ENCODE assay signal across 11 cellular contexts in genomic region chr22:31173386-31174145, GRCh38. TPM values are rescaled to one million over a fixed set of nuclear protein-coding genes. Genes with fewer than 3 reads are reported as not detected.
DNase-seq lines count a peak whose midpoint lies in the region; ATAC-seq and TF ChIP-seq lines count a peak whose summit lies in the region.
"Had no signal": no experiment of that assay in that cellular context is flagged by ENCODE, and none has a peak within 500 bp of the region (broad histone marks: within the 10 kb centered on the region; RNA-seq: fewer than 3 reads in every experiment).

No MANE protein-coding gene starts in this region.

- WGBS in thyroid gland, 2 donors = 76 to 77% methylated on average over 5 of the region's 5 CpGs

- H3K36me3 Mint-ChIP-seq in activated naive CD4-positive, alpha-beta T cell treated with anti-CD3 and anti-CD28 coated beads, Interleukin-2, amount 50 U/mL, for 24 hours = peaks cover 4% of the 10 kb centered on the region
- peaks cover 0 to 5% of the 10 kb centered on the region in 2 donors for H3K36me3 Mint-ChIP-seq in activated T-cell treated with anti-CD3 and anti-CD28 coated beads, Interleukin-2, amount 50 U/mL, for 72 hours (ENCODE audit: insufficient read depth in 2 of 2)

- H3K4me1 ChIP-seq in thyroid gland = peaks cover 28 to 43% of the 10 kb centered on the region in 2 donors

- H3K36me3 ChIP-seq in thyroid gland = no peaks in the 10 kb centered on the region

- H3K9me3 Mint-ChIP-seq in activated naive CD4-positive, alpha-beta T cell treated with anti-CD3 and anti-CD28 coated beads, Interleukin-2, amount 50 U/mL, for 24 hours = no peaks in the 10 kb centered on the region
- no peaks in the 10 kb centered on the region for H3K9me3 Mint-ChIP-seq in activated T-cell treated with anti-CD3 and anti-CD28 coated beads, Interleukin-2, amount 50 U/mL, for 72 hours

- H3K4me3 ChIP-seq in thyroid gland (replicated peaks in 1 of 3) = no peak overlapping the region

- no peak for TF ChIP-seq CTCF in thyroid gland (IDR thresholded peaks at IDR 0.05)

- H3K4me1 Mint-ChIP-seq in activated naive CD4-positive, alpha-beta T cell treated with anti-CD3 and anti-CD28 coated beads, Interleukin-2, amount 50 U/mL, for 24 hours = peaks cover 33% of the 10 kb centered on the region
- H3K4me1 Mint-ChIP-seq in activated T-cell treated with anti-CD3 and anti-CD28 coated beads, Interleukin-2, amount 50 U/mL, for 72 hours (ENCODE audit: low read depth) = peaks cover 41% of the 10 kb centered on the region

- peak overlapping the region in 2 of 3 donors; percentile 25 to 39 for H3K27ac ChIP-seq in thyroid gland
- H3K27ac ChIP-seq: C4-2B, HL-60 had no signal

- no peak for TF ChIP-seq POLR2A in thyroid gland (IDR thresholded peaks at IDR 0.05)

- H3K9me3 ChIP-seq in thyroid gland = no peaks in the 10 kb centered on the region

- intact Hi-C loops in thyroid gland (cut with DNase I) = no loop called here

- H3K27me3 ChIP-seq in thyroid gland = no peaks in the 10 kb centered on the region

- ATAC-seq in activated T-cell treated with anti-CD3 and anti-CD28 coated beads, Interleukin-2, amount 50 U/mL, for 72 hours (replicated peaks in 1 of 2) = peak; percentile 91 to 94

- no peak for DNase-seq in activated naive CD4-positive, alpha-beta T cell treated with Interleukin-2 at 50 U/mL for 16 hours
- no peak for DNase-seq in activated T-cell treated with anti-CD3 and anti-CD28 coated beads, Interleukin-2, amount 50 U/mL, for 72 hours
- DNase-seq in foreskin melanocyte (peak; percentile 18), thyroid gland (no peak), NCI-H1105 treated with DMSO at 0.1 percent for 48 hours (lab: John Stamatoyannopoulos, UW) (no peak), SHP77 treated with DMSO at 0.1 percent for 48 hours (lab: John Stamatoyannopoulos, UW) (no peak), mucosa of gallbladder (ENCODE audit: low spot score) (no peak)
- DNase-seq: stimulated activated CD4-positive, alpha-beta T cell treated with anti-CD3 and anti-CD28 coated beads, Interleukin-4, amount 100 ng/mL, for 4 hours had no signal

- peak overlapping the region; percentile 78 for H3K4me3 Mint-ChIP-seq in activated naive CD4-positive, alpha-beta T cell treated with anti-CD3 and anti-CD28 coated beads, Interleukin-2, amount 50 U/mL, for 24 hours
- peak overlapping the region; percentile 34 to 55 for H3K4me3 Mint-ChIP-seq in activated T-cell treated with anti-CD3 and anti-CD28 coated beads, Interleukin-2, amount 50 U/mL, for 72 hours

- no peaks in the 10 kb centered on the region for H3K27me3 Mint-ChIP-seq in activated naive CD4-positive, alpha-beta T cell treated with anti-CD3 and anti-CD28 coated beads, Interleukin-2, amount 50 U/mL, for 24 hours
- no peaks in the 10 kb centered on the region for H3K27me3 Mint-ChIP-seq in activated T-cell treated with anti-CD3 and anti-CD28 coated beads, Interleukin-2, amount 50 U/mL, for 72 hours (ENCODE audit: low read depth)

- H3K27ac Mint-ChIP-seq in activated naive CD4-positive, alpha-beta T cell treated with anti-CD3 and anti-CD28 coated beads, Interleukin-2, amount 50 U/mL, for 24 hours = peak overlapping the region; percentile 90
- H3K27ac Mint-ChIP-seq in activated T-cell treated with anti-CD3 and anti-CD28 coated beads, Interleukin-2, amount 50 U/mL, for 72 hours = peak overlapping the region; percentile 87

RNA-seq across cellular contexts. Expression of gene RNF185, which starts 13.6 kb away (rescaled TPM):
- 10 to 100 TPM; 26.9 to 27.8 TPM for total RNA-seq in activated T-cell treated with anti-CD3 and anti-CD28 coated beads, Interleukin-2, amount 50 U/mL, for 72 hours
- 10 to 100 TPM; 56.0 to 63.1 (median 58.1) TPM for total RNA-seq in thyroid gland
- total RNA-seq in mucosa of gallbladder = 30.8 TPM

RNA-seq across cellular contexts. Expression of gene PLA2G3, which starts 33.3 kb away (rescaled TPM):
- not detected for total RNA-seq in activated T-cell treated with anti-CD3 and anti-CD28 coated beads, Interleukin-2, amount 50 U/mL, for 72 hours
- total RNA-seq in thyroid gland (1 to 10 TPM in 1 of 4 donors, under 1 TPM in 2, not detected in 1; 0.22 to 1.9 (median 0.83) TPM), mucosa of gallbladder (0.78 TPM)

RNA-seq across cellular contexts. Expression of gene LIMK2, which starts 38.5 kb away (rescaled TPM):
- total RNA-seq in activated T-cell treated with anti-CD3 and anti-CD28 coated beads, Interleukin-2, amount 50 U/mL, for 72 hours = 10 to 100 TPM; 36.2 to 37.0 TPM
- total RNA-seq in thyroid gland (100 to 1,000 TPM in 2 of 4 donors, 10 to 100 TPM in 2; 85.0 to 123 (median 99.4) TPM), mucosa of gallbladder (81.4 TPM)

RNA-seq across cellular contexts. Expression of gene INPP5J, which starts 50.8 kb away (rescaled TPM):
- under 1 TPM; 0.29 to 0.37 TPM for total RNA-seq in activated T-cell treated with anti-CD3 and anti-CD28 coated beads, Interleukin-2, amount 50 U/mL, for 72 hours
- total RNA-seq in thyroid gland = 100 to 1,000 TPM; 180 to 665 (median 442) TPM
- 8.7 TPM for total RNA-seq in mucosa of gallbladder
